Comparison of ENCODE assay signal across 9 cellular contexts in genomic region chr10:103493911-103494877, GRCh38. TPM values are rescaled to one million over a fixed set of nuclear protein-coding genes. Genes with fewer than 3 reads are reported as not detected.
DNase-seq lines count a peak whose midpoint lies in the region; FAIRE-seq and TF ChIP-seq lines count a peak whose summit lies in the region.
"Had no signal": no experiment of that assay in that cellular context is flagged by ENCODE, and none has a peak within 500 bp of the region (broad histone marks: within the 10 kb centered on the region; RNA-seq: fewer than 3 reads in every experiment).

No MANE protein-coding gene starts in this region.

- peaks cover 8% of the 10 kb centered on the region for H3K27me3 ChIP-seq in BE2C
- peaks cover 30% of the 10 kb centered on the region for H3K27me3 ChIP-seq in hepatocyte
- H3K27me3 ChIP-seq in small intestine (ENCODE audit: control insufficient read depth in 2 of 2, insufficient read depth in 2 of 2, low read length in 2 of 2): peaks cover 0 to 4% of the 10 kb centered on the region in 2 donors

- no peaks in the 10 kb centered on the region for H3K9me2 ChIP-seq in hepatocyte (replicated peaks; ENCODE audit: insufficient read depth)

- peak overlapping the region; percentile 99 for H3K4me2 ChIP-seq in hepatocyte

- H3K4me1 ChIP-seq in BE2C (peaks cover 15% of the 10 kb centered on the region), hepatocyte (ENCODE audit: insufficient read depth) (peaks cover 21% of the 10 kb centered on the region), small intestine (ENCODE audit: control insufficient read depth in 2 of 2, insufficient read depth in 1 of 2, low read depth in 1 of 2, low read length in 1 of 2) (no peaks in the 10 kb centered on the region)

- H3K4me1 Mint-ChIP-seq in activated naive CD4-positive, alpha-beta T cell treated with anti-CD3 and anti-CD28 coated beads, Interleukin-2, amount 50 U/mL, for 24 hours: peaks cover 29% of the 10 kb centered on the region

- H3K36me3 ChIP-seq in BE2C (no peaks in the 10 kb centered on the region), hepatocyte (replicated peaks; ENCODE audit: insufficient read depth, low read depth) (no peaks in the 10 kb centered on the region), small intestine (ENCODE audit: control insufficient read depth in 2 of 2, insufficient read depth in 2 of 2, low read length in 2 of 2) (no peaks in the 10 kb centered on the region)

- H2AFZ ChIP-seq in hepatocyte: peak overlapping the region; percentile 71

- H3K4me3 ChIP-seq in BE2C (ENCODE audit: low read depth, low read length) (peak overlapping the region; percentile 60), hepatocyte (peak overlapping the region; percentile 83), small intestine (ENCODE audit: low read depth in 1 of 2, low read length in 2 of 2) (peak overlapping the region; percentile 38 to 62)

- WGBS in hepatocyte (ENCODE audit: low lambda C conversion rate, missing lambda C conversion rate): 4% methylated on average over 27 of the region's 92 CpGs
- 1 to 4% (median 3%) methylated on average over 46 to 92 of the region's 92 CpGs for WGBS in small intestine, 3 donors

- no peaks in the 10 kb centered on the region for H4K20me1 ChIP-seq in hepatocyte (ENCODE audit: insufficient read depth, poor library complexity, severe bottlenecking)

- no peak overlapping the region for H3K27ac Mint-ChIP-seq in activated naive CD4-positive, alpha-beta T cell treated with anti-CD3 and anti-CD28 coated beads, Interleukin-2, amount 50 U/mL, for 24 hours

- FAIRE-seq in HTR-8/SVneo (lab: Jason Lieb, UNC) (peak; percentile 65), small intestine (lab: Jason Lieb, UNC) (no peak)
- FAIRE-seq: endometrium had no signal

- H3K27me3 Mint-ChIP-seq in activated naive CD4-positive, alpha-beta T cell treated with anti-CD3 and anti-CD28 coated beads, Interleukin-2, amount 50 U/mL, for 24 hours: peaks cover 26% of the 10 kb centered on the region

- no peaks in the 10 kb centered on the region for H3K79me2 ChIP-seq in hepatocyte

- H3K9me3 ChIP-seq in BE2C (no peaks in the 10 kb centered on the region), hepatocyte (ENCODE audit: low read depth) (no peaks in the 10 kb centered on the region), small intestine (ENCODE audit: control insufficient read depth, low read depth) (no peaks in the 10 kb centered on the region)

- no peak overlapping the region for H3K27ac ChIP-seq in hepatocyte
- H3K27ac ChIP-seq in small intestine (ENCODE audit: low read depth in 1 of 2, low read length in 1 of 2): no peak overlapping the region

- no peak for DNase-seq in BE2C
- DNase-seq in HTR-8/SVneo (ENCODE audit: insufficient read length, low spot score): no peak
- peak; percentile 41 for DNase-seq in hepatocyte (ENCODE audit: low spot score)
- DNase-seq in small intestine: no peak
- DNase-seq in NK-92 (lab: John Stamatoyannopoulos, UW; ENCODE audit: unreplicated experiment): no peak
- DNase-seq in NCI-H82 (lab: John Stamatoyannopoulos, UW): no peak
- no peak for DNase-seq in SKM-1 treated with dmso at 0.1 percent for 144 hours (lab: John Stamatoyannopoulos, UW; ENCODE audit: unreplicated experiment)

- no peak for TF ChIP-seq CTCF in BE2C (IDR thresholded peaks at IDR 0.05; ENCODE audit: low read depth, low read length)
- TF ChIP-seq CTCF in hepatocyte (IDR thresholded peaks at IDR 0.05; ENCODE audit: poor library complexity): no peak

- H3K36me3 Mint-ChIP-seq in activated naive CD4-positive, alpha-beta T cell treated with anti-CD3 and anti-CD28 coated beads, Interleukin-2, amount 50 U/mL, for 24 hours: no peaks in the 10 kb centered on the region

- peak overlapping the region; percentile 73 for H3K4me3 Mint-ChIP-seq in activated naive CD4-positive, alpha-beta T cell treated with anti-CD3 and anti-CD28 coated beads, Interleukin-2, amount 50 U/mL, for 24 hours

- no peaks in the 10 kb centered on the region for H3K9me3 Mint-ChIP-seq in activated naive CD4-positive, alpha-beta T cell treated with anti-CD3 and anti-CD28 coated beads, Interleukin-2, amount 50 U/mL, for 24 hours

RNA-seq across cellular contexts. Expression of gene NEURL1, which starts 0.7 kb away (rescaled TPM):
- 10.0 TPM for polyA plus RNA-seq in BE2C (2012; ENCODE audit: insufficient read depth, insufficient read length, low read depth)
- 3.6 and 4.6 TPM in 2 replicates for total RNA-seq in hepatocyte
- polyA plus RNA-seq in hepatocyte (2.3 and 4.2 TPM in 2 replicates), small intestine (10 to 100 TPM; 14.6 to 25.7 (median 15.9) TPM)

RNA-seq across cellular contexts. Expression of gene CALHM3, which starts 15.2 kb away (rescaled TPM):
- polyA plus RNA-seq in BE2C (2012; ENCODE audit: insufficient read depth, insufficient read length, low read depth): not detected
- total RNA-seq in hepatocyte: not detected in 2 replicates
- polyA plus RNA-seq in hepatocyte (not detected in 2 replicates), small intestine (not detected)

RNA-seq across cellular contexts. Expression of gene CALHM1, which starts 35.5 kb away (rescaled TPM):
- polyA plus RNA-seq in BE2C (2012; ENCODE audit: insufficient read depth, insufficient read length, low read depth): 0.19 TPM
- total RNA-seq in hepatocyte: not detected in 2 replicates
- polyA plus RNA-seq in hepatocyte: 0.11 TPM in 1 of 2 replicates, not detected in the other
- under 1 TPM in 1 of 3 donors, not detected in 2; 0.03 TPM for polyA plus RNA-seq in small intestine

RNA-seq across cellular contexts. Expression of gene CALHM2, which starts 42.0 kb away (rescaled TPM):
- polyA plus RNA-seq in BE2C (2012; ENCODE audit: insufficient read depth, insufficient read length, low read depth): 57.6 TPM
- 2.1 and 3.2 TPM in 2 replicates for total RNA-seq in hepatocyte
- polyA plus RNA-seq in hepatocyte (5.5 and 7.9 TPM in 2 replicates), small intestine (10 to 100 TPM in 1 of 3 donors, 1 to 10 TPM in 2; 1.1 to 29.1 (median 5.4) TPM)
